12 cellular contexts compared by ENCODE assay signal in the genomic region with DNA sequence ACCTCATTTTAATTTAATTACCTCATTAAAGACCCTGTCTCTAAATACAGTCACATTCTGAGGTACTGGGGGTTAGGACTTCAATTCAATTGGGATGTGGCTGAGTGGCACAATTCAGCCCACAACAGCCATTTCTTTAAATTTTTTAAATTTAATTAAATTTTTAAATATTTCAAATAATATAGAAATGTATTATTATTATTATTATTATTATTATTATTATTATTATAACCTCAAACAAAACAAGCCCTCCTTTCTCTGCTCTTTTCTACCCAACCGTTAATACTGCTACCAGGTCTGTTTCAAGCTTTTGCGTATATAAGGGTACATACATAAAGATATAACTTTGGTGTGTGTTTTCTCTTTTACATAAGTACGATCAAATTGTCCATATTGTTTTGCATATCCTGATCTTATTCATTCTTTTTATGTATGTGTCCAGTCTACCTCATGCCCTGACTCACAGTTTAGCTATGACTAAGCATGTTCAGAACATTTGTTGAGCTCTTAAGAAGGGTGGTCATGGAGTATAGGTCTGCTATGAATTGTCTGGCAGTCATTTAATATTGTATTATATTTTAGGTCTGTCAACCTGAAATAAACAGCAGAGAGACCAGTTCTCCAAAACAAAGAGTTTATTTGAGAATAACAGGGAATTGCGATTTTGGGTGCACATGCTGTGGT.
DNase-seq lines count a peak whose midpoint lies in the region; ATAC-seq and TF ChIP-seq lines count a peak whose summit lies in the region.
"Had no signal": no experiment of that assay in that cellular context is flagged by ENCODE, and none has a peak within 500 bp of the region (broad histone marks: within the 10 kb centered on the region; RNA-seq: fewer than 3 reads in every experiment).

No MANE protein-coding gene starts in this region.

- DNase-seq in ELR (ENCODE audit: low read depth) (peak; percentile 86), RWPE1 (ENCODE audit: low spot score) (peak; percentile 60), Ammon's horn (ENCODE audit: low spot score) (no peak), MV-4-11 (lab: John Stamatoyannopoulos, UW) (no peak), HEK293T (ENCODE audit: extremely low spot score) (no peak)
- DNase-seq: BE2C, NCI-H2227 treated with DMSO at 0.1 percent for 48 hours, T-helper 17 cell had no signal

- peak; percentile 76 for ATAC-seq in GM19043 (IDR thresholded peaks at IDR 0.05; ENCODE audit: low read depth, unreplicated experiment)
- peak; percentile 88 for ATAC-seq in HG02885 (IDR thresholded peaks at IDR 0.05; ENCODE audit: poor library complexity, unreplicated experiment)
- no peak for ATAC-seq in GM21737 (IDR thresholded peaks at IDR 0.05; ENCODE audit: unreplicated experiment)
- ATAC-seq: T-helper 17 cell had no signal

- no peak overlapping the region for H3K27ac ChIP-seq in RWPE1
- H3K27ac ChIP-seq: prostate gland had no signal

- CTCF ChIA-PET in RWPE1 (lab: Yijun Ruan, JAX): interaction anchor here (0.6 to 1.2 kb wide), 4 partner anchors 15 to 1654 kb away, joined by 3 to 8 read pairs (median 4); no protein-coding TSS in a partner anchor
- CTCF ChIA-PET in HEK293T (lab: Yijun Ruan, JAX): no interaction called here

- POLR2A ChIA-PET in RWPE1 (lab: Yijun Ruan, JAX; ENCODE audit: low non-redundant PET) (no interaction called here), HEK293T (lab: Yijun Ruan, JAX) (no interaction called here)

- no peak for TF ChIP-seq CTCF in RWPE1 (conservative IDR thresholded peaks at IDR 0.05; ENCODE audit: low read depth)

TF ChIP-seq in HEK293T, 16 proteins besides CTCF, POLR2A, EP300 and RAD21:
- TF ChIP-seq ARNT (IDR thresholded peaks at IDR 0.05) (no peak), L3MBTL2 (conservative IDR thresholded peaks at IDR 0.05) (no peak), CTBP1 (IDR thresholded peaks at IDR 0.05; ENCODE audit: borderline replicate concordance) (no peak), BHLHE40 (IDR thresholded peaks at IDR 0.05; ENCODE audit: borderline replicate concordance) (no peak), TARDBP (IDR thresholded peaks at IDR 0.05) (no peak), FOXK2 (IDR thresholded peaks at IDR 0.05) (no peak), ZNF384 (IDR thresholded peaks at IDR 0.05) (no peak)
- TF ChIP-seq, protein P1, sequence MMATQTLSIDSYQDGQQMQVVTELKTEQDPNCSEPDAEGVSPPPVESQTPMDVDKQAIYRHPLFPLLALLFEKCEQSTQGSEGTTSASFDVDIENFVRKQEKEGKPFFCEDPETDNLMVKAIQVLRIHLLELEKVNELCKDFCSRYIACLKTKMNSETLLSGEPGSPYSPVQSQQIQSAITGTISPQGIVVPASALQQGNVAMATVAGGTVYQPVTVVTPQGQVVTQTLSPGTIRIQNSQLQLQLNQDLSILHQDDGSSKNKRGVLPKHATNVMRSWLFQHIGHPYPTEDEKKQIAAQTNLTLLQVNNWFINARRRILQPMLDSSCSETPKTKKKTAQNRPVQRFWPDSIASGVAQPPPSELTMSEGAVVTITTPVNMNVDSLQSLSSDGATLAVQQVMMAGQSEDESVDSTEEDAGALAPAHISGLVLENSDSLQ (IDR thresholded peaks at IDR 0.05): no peak

Comparison
In these comparisons a context has a peak if more than half of its experiments do, and no peak if none do; other contexts are left out.
1. DNase-seq: peak in ELR (single experiment) and RWPE1 (single experiment); none in Ammon's horn (single experiment), MV-4-11 (single experiment) and HEK293T (single experiment).